In genomic region chr14:54211562-54212308, GRCh38 we compare ENCODE assay signal across 10 cellular contexts.
DNase-seq lines count a peak whose midpoint lies in the region; ATAC-seq and TF ChIP-seq lines count a peak whose summit lies in the region.
"Had no signal": no experiment of that assay in that cellular context is flagged by ENCODE, and none has a peak within 500 bp of the region (broad histone marks: within the 10 kb centered on the region; RNA-seq: fewer than 3 reads in every experiment).

No MANE protein-coding gene starts in this region.

- intact Hi-C loops in upper lobe of right lung (cut with DNase I): no loop called here

- no peak overlapping the region for H3K27ac Mint-ChIP-seq in type B pancreatic cell
- H3K27ac Mint-ChIP-seq: activated T-helper 2 cell treated with anti-CD3 and anti-CD28 coated beads, Interferon-gamma antibody, Interleukin-2, Interleukin-4, amounts not matched to agents 10 μg/mL and 5 μg/mL and 100 μg/mL, durations not matched to agents 14 hours and 24 hours and 36 hours had no signal

- peaks cover 5% of the 10 kb centered on the region for H3K4me1 Mint-ChIP-seq in type B pancreatic cell (ENCODE audit: unreplicated experiment)

- peaks cover under 1% of the 10 kb centered on the region for H3K27me3 Mint-ChIP-seq in type B pancreatic cell

- H3K4me1 ChIP-seq in HUES64 (ENCODE audit: insufficient read depth, low read length) (peaks cover 9% of the 10 kb centered on the region; the same call in 1 of the 2 replicates), upper lobe of right lung (no peaks in the 10 kb centered on the region)

- ATAC-seq in upper lobe of right lung: no peak
- ATAC-seq in GM21786 (IDR thresholded peaks at IDR 0.05; ENCODE audit: unreplicated experiment): no peak

- TF ChIP-seq CTCF in upper lobe of right lung (IDR thresholded peaks at IDR 0.05) (no peak), type B pancreatic cell (conservative IDR thresholded peaks at IDR 0.05) (no peak)

- peaks cover 5% of the 10 kb centered on the region for H3K9me3 Mint-ChIP-seq in type B pancreatic cell
- H3K9me3 Mint-ChIP-seq: activated T-helper 2 cell treated with anti-CD3 and anti-CD28 coated beads, Interferon-gamma antibody, Interleukin-2, Interleukin-4, amounts not matched to agents 10 μg/mL and 5 μg/mL and 100 μg/mL, durations not matched to agents 14 hours and 24 hours and 36 hours had no signal

- no peak overlapping the region for H3K4me3 Mint-ChIP-seq in type B pancreatic cell

- no peaks in the 10 kb centered on the region for H3K36me3 Mint-ChIP-seq in type B pancreatic cell

- no peaks in the 10 kb centered on the region for H3K27me3 ChIP-seq in HUES64 (ENCODE audit: insufficient read depth, low read length)
- no peaks in the 10 kb centered on the region for H3K27me3 ChIP-seq in upper lobe of right lung

- peak; percentile 60 for DNase-seq in dedifferentiated amniotic fluid mesenchymal stem cell (ENCODE audit: extremely low spot score)
- peak; percentile 88 for DNase-seq in kidney tubule cell (ENCODE audit: low spot score)
- DNase-seq in upper lobe of right lung: no peak
- no peak for DNase-seq in occipital lobe (lab: John Stamatoyannopoulos, UW)
- DNase-seq in type B pancreatic cell (ENCODE audit: extremely low spot score, unreplicated experiment): no peak
- DNase-seq: NCI-H2029 treated with DMSO at 0.1 percent for 48 hours, T-helper 2 cell had no signal

- 87% methylated on average over 5 of the region's 5 CpGs for WGBS in HUES64

- H3K9me3 ChIP-seq in HUES64 (ENCODE audit: insufficient read depth, low read depth, low read length) (0 out of 2 replicates have a peak, but pooled peaks cover 3% of the 10 kb centered on the region), upper lobe of right lung (no peaks in the 10 kb centered on the region)

- H3K36me3 ChIP-seq in HUES64 (ENCODE audit: insufficient read depth, low read length) (no peaks in the 10 kb centered on the region), upper lobe of right lung (no peaks in the 10 kb centered on the region)

- H3K27ac ChIP-seq in HUES64 (ENCODE audit: low read depth, low read length): peak overlapping the region; percentile 37
- peak overlapping the region; percentile 1 for H3K27ac ChIP-seq in upper lobe of right lung

- H3K4me3 ChIP-seq in HUES64 (ENCODE audit: low read length): no peak overlapping the region
- no peak overlapping the region for H3K4me3 ChIP-seq in upper lobe of right lung

- H3K9ac ChIP-seq in HUES64 (ENCODE audit: low read depth, low read length): no peak overlapping the region

Comparison
In these comparisons a context has a peak if more than half of its experiments do, and no peak if none do; other contexts are left out.
1. DNase-seq: peak in dedifferentiated amniotic fluid mesenchymal stem cell (single experiment) and kidney tubule cell (single experiment); none in upper lobe of right lung (single experiment), occipital lobe (single experiment) and type B pancreatic cell (single experiment).